In genomic region chr19:19742773-19743172, GRCh38 we compare ENCODE assay signal across 1 cellular context.
TF ChIP-seq lines count a peak whose summit lies in the region.

No MANE protein-coding gene starts in this region.

TF ChIP-seq in H1, 55 proteins besides CTCF, POLR2A, EP300 and RAD21:
- TF ChIP-seq SIRT6 (IDR thresholded peaks at IDR 0.05; ENCODE audit: low read length) = no peak
- TF ChIP-seq ATF2 (IDR thresholded peaks at IDR 0.05; ENCODE audit: low read length) = no peak
- TF ChIP-seq CBX8 (IDR thresholded peaks at IDR 0.05; ENCODE audit: borderline replicate concordance, low read depth, low read length) = no peak
- no peak for TF ChIP-seq E2F6 (IDR thresholded peaks at IDR 0.05)
- TF ChIP-seq CREB1 (IDR thresholded peaks at IDR 0.05) = no peak
- no peak for TF ChIP-seq GABPA (IDR thresholded peaks at IDR 0.05; ENCODE audit: borderline replicate concordance, insufficient read depth, low read length)
- no peak for TF ChIP-seq JUN (IDR thresholded peaks at IDR 0.05; ENCODE audit: low read depth, low read length)
- TF ChIP-seq HDAC6 (IDR thresholded peaks at IDR 0.05; ENCODE audit: low read depth, low read length) = no peak
- no peak for TF ChIP-seq SRF (IDR thresholded peaks at IDR 0.05; ENCODE audit: low read depth, low read length)
- TF ChIP-seq JUND (IDR thresholded peaks at IDR 0.05; ENCODE audit: low read length) = no peak
- TF ChIP-seq SAP30 (IDR thresholded peaks at IDR 0.05; ENCODE audit: insufficient read depth, insufficient replicate concordance, low read length) = no peak
- TF ChIP-seq GTF2F1 (IDR thresholded peaks at IDR 0.05; ENCODE audit: borderline replicate concordance, low read depth, low read length) = no peak
- TF ChIP-seq BACH1 (IDR thresholded peaks at IDR 0.05; ENCODE audit: low read length) = no peak
- no peak for TF ChIP-seq CBX5 (IDR thresholded peaks at IDR 0.05; ENCODE audit: low read depth, low read length)
- TF ChIP-seq ZNF274 (IDR thresholded peaks at IDR 0.05; ENCODE audit: borderline replicate concordance, extremely low read depth, low read length) = no peak
- TF ChIP-seq SP4 (IDR thresholded peaks at IDR 0.05; ENCODE audit: low read length) = no peak
- no peak for TF ChIP-seq HDAC2 (IDR thresholded peaks at IDR 0.05; ENCODE audit: borderline replicate concordance in 1 of 2, low read depth in 2 of 2, low read length in 2 of 2)
- no peak for TF ChIP-seq CHD1 (IDR thresholded peaks at IDR 0.05; ENCODE audit: low read depth, low read length)
- no peak for TF ChIP-seq RXRA (IDR thresholded peaks at IDR 0.05; ENCODE audit: insufficient read depth, low read depth, low read length)
- TF ChIP-seq TAF1 (IDR thresholded peaks at IDR 0.05; ENCODE audit: low read depth, low read length) = no peak
TF ChIP-seq in H1: peak in this region for 0.
